ENCODE assay signal across 10 cellular contexts in the genomic region with DNA sequence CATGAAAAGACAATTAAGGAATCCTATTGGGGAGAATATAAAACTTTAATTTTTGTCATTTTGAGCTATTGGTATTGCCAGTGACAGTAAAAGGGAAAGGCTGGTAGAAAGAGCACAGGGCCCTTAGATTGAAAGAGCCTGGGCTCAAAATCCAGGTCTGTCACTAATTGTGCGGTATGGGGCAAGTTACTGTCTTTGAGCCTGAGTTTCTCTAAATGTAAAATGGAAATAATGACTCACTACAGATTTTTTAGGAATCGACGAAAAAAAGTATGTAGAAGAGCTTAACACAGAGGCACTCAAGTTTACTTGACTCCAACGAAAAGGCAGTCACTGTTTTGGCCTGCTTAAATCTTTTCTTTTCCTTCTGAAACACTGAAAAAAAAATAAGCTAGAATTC. TPM values are rescaled to one million over a fixed set of nuclear protein-coding genes. Genes with fewer than 3 reads are reported as not detected.
DNase-seq lines count a peak whose midpoint lies in the region; TF ChIP-seq lines count a peak whose summit lies in the region.
"Had no signal": no experiment of that assay in that cellular context is flagged by ENCODE, and none has a peak within 500 bp of the region (broad histone marks: within the 10 kb centered on the region; RNA-seq: fewer than 3 reads in every experiment).

No MANE protein-coding gene starts in this region.

- H3K27ac ChIP-seq in stomach, result peak overlapping the region in 4 of 5 donors; percentile 22 to 72 (median 64)
- H3K27ac ChIP-seq: HL-60 had no signal

- peaks cover 72% of the 10 kb centered on the region for H3K36me3 Mint-ChIP-seq in T-helper 2 cell treated with Interferon-gamma antibody and Interleukin-4, amounts not matched to agents 5 μg/mL and 100 μg/mL, for 36 hours (ENCODE audit: low read depth)
- H3K36me3 Mint-ChIP-seq in activated T-helper 1 cell treated with anti-CD3 and anti-CD28 coated beads, Interleukin-12 subunit alpha, Interleukin-12 subunit beta, Interleukin-2, Interleukin-4 antibody, amounts not matched to agents 30 ng/mL and 10 ng/mL and 1 ng/mL, durations not matched to agents 14 hours and 24 hours and 36 hours (ENCODE audit: low read depth), result peaks cover 55% of the 10 kb centered on the region
- H3K36me3 Mint-ChIP-seq in immature natural killer cell, result no peaks in the 10 kb centered on the region

- no peak for TF ChIP-seq CTCF in stomach (IDR thresholded peaks at IDR 0.05)

- peaks cover 76 to 98% (median 87%) of the 10 kb centered on the region in 4 donors for H3K4me1 ChIP-seq in stomach

- intact Hi-C loops in activated T-helper 1 cell treated with anti-CD3 and anti-CD28 coated beads, Interleukin-12 subunit alpha, Interleukin-12 subunit beta, Interleukin-2, Interleukin-4 antibody, amounts not matched to agents 30 ng/mL and 10 ng/mL and 1 ng/mL, durations not matched to agents 14 hours and 24 hours and 36 hours (cut with micrococcal nuclease), result loop anchor here (1.0 kb wide), 1 partner anchor 8 kb away; no protein-coding TSS in a partner anchor
- intact Hi-C loops in stomach (cut with DNase I; ENCODE audit: low total_unique reads), result no loop called here

- no peaks in the 10 kb centered on the region for H3K27me3 Mint-ChIP-seq in T-helper 2 cell treated with Interferon-gamma antibody and Interleukin-4, amounts not matched to agents 5 μg/mL and 100 μg/mL, for 36 hours (ENCODE audit: low read depth)
- no peaks in the 10 kb centered on the region for H3K27me3 Mint-ChIP-seq in activated T-helper 1 cell treated with anti-CD3 and anti-CD28 coated beads, Interleukin-12 subunit alpha, Interleukin-12 subunit beta, Interleukin-2, Interleukin-4 antibody, amounts not matched to agents 30 ng/mL and 10 ng/mL and 1 ng/mL, durations not matched to agents 14 hours and 24 hours and 36 hours (ENCODE audit: insufficient read depth)
- H3K27me3 Mint-ChIP-seq in immature natural killer cell (ENCODE audit: low read depth in 3 of 3), result peaks cover 0 to 2% (median 0%) of the 10 kb centered on the region in 3 donors

- peak overlapping the region; percentile 49 for H3K27ac Mint-ChIP-seq in T-helper 2 cell treated with Interferon-gamma antibody and Interleukin-4, amounts not matched to agents 5 μg/mL and 100 μg/mL, for 36 hours
- H3K27ac Mint-ChIP-seq in activated T-helper 1 cell treated with anti-CD3 and anti-CD28 coated beads, Interleukin-12 subunit alpha, Interleukin-12 subunit beta, Interleukin-2, Interleukin-4 antibody, amounts not matched to agents 30 ng/mL and 10 ng/mL and 1 ng/mL, durations not matched to agents 14 hours and 24 hours and 36 hours, result peak overlapping the region; percentile 88
- peak overlapping the region in 4 of 6 donors; percentile 17 to 84 (median 33) for H3K27ac Mint-ChIP-seq in immature natural killer cell

- TF ChIP-seq EP300 in stomach (IDR thresholded peaks at IDR 0.05), result no peak

- H3K36me3 ChIP-seq in stomach, result no peaks in the 10 kb centered on the region

- H3K4me3 ChIP-seq in stomach, result no peak overlapping the region

- H3K4me3 Mint-ChIP-seq in T-helper 2 cell treated with Interferon-gamma antibody and Interleukin-4, amounts not matched to agents 5 μg/mL and 100 μg/mL, for 36 hours, result peak overlapping the region; percentile 57
- H3K4me3 Mint-ChIP-seq in activated T-helper 1 cell treated with anti-CD3 and anti-CD28 coated beads, Interleukin-12 subunit alpha, Interleukin-12 subunit beta, Interleukin-2, Interleukin-4 antibody, amounts not matched to agents 30 ng/mL and 10 ng/mL and 1 ng/mL, durations not matched to agents 14 hours and 24 hours and 36 hours, result peak overlapping the region; percentile 73
- H3K4me3 Mint-ChIP-seq in immature natural killer cell, result peak overlapping the region in 1 of 5 donors; percentile 36

- H3K9me3 ChIP-seq in stomach, result no peaks in the 10 kb centered on the region

- WGBS in stomach, 5 donors, result 37 to 67% (median 58%) methylated on average over 4 of the region's 4 CpGs

- DNase-seq in T-helper 2 cell treated with Interferon-gamma antibody and Interleukin-4, amounts not matched to agents 5 μg/mL and 100 μg/mL, for 36 hours (ENCODE audit: low spot score), result no peak
- DNase-seq in T-helper 2 cell (no peak), immature natural killer cell (no peak), stomach (no peak), cerebellar cortex (ENCODE audit: low spot score) (no peak)
- DNase-seq in activated T-helper 1 cell treated with anti-CD3 and anti-CD28 coated beads, Interleukin-12 subunit alpha, Interleukin-12 subunit beta, Interleukin-2, Interleukin-4 antibody, amounts not matched to agents 30 ng/mL and 10 ng/mL and 1 ng/mL, durations not matched to agents 14 hours and 24 hours and 36 hours (ENCODE audit: low spot score), result no peak
- DNase-seq in stimulated activated CD4-positive, alpha-beta T cell treated with anti-CD3 and anti-CD28 coated beads, Interleukin-12 subunit alpha, Interleukin-12 subunit beta, amount 100 ng/mL, for 4 hours, result no peak
- no peak for DNase-seq in effector CD4-positive, alpha-beta T cell
- DNase-seq: NCI-H446 treated with DMSO at 0.1 percent for 48 hours had no signal

- H3K4me1 Mint-ChIP-seq in T-helper 2 cell treated with Interferon-gamma antibody and Interleukin-4, amounts not matched to agents 5 μg/mL and 100 μg/mL, for 36 hours (ENCODE audit: low read depth), result peaks cover 72% of the 10 kb centered on the region
- peaks cover 83% of the 10 kb centered on the region for H3K4me1 Mint-ChIP-seq in activated T-helper 1 cell treated with anti-CD3 and anti-CD28 coated beads, Interleukin-12 subunit alpha, Interleukin-12 subunit beta, Interleukin-2, Interleukin-4 antibody, amounts not matched to agents 30 ng/mL and 10 ng/mL and 1 ng/mL, durations not matched to agents 14 hours and 24 hours and 36 hours (ENCODE audit: low read depth)
- peaks cover 83 to 98% of the 10 kb centered on the region in 2 donors for H3K4me1 Mint-ChIP-seq in immature natural killer cell

- no peak for TF ChIP-seq POLR2A in stomach (IDR thresholded peaks at IDR 0.05)

- no peaks in the 10 kb centered on the region for H3K9me3 Mint-ChIP-seq in T-helper 2 cell treated with Interferon-gamma antibody and Interleukin-4, amounts not matched to agents 5 μg/mL and 100 μg/mL, for 36 hours
- H3K9me3 Mint-ChIP-seq in activated T-helper 1 cell treated with anti-CD3 and anti-CD28 coated beads, Interleukin-12 subunit alpha, Interleukin-12 subunit beta, Interleukin-2, Interleukin-4 antibody, amounts not matched to agents 30 ng/mL and 10 ng/mL and 1 ng/mL, durations not matched to agents 14 hours and 24 hours and 36 hours, result no peaks in the 10 kb centered on the region
- no peaks in the 10 kb centered on the region for H3K9me3 Mint-ChIP-seq in immature natural killer cell

- no peaks in the 10 kb centered on the region for H3K27me3 ChIP-seq in stomach

RNA-seq across cellular contexts. Expression of a gene that starts 7.0 kb away (rescaled TPM):
- 381 and 391 TPM in 2 replicates for total RNA-seq in activated T-helper 1 cell treated with anti-CD3 and anti-CD28 coated beads, Interleukin-12 subunit alpha, Interleukin-12 subunit beta, Interleukin-2, Interleukin-4 antibody, amounts not matched to agents 30 ng/mL and 10 ng/mL and 1 ng/mL, durations not matched to agents 14 hours and 24 hours and 36 hours
- polyA plus RNA-seq in immature natural killer cell (100 to 1,000 TPM in 2 of 3 donors, 10 to 100 TPM in 1; 88.7 to 155 (median 115) TPM), stomach (100 to 1,000 TPM; 214 to 283 (median 222) TPM)
- total RNA-seq in stomach, result 100 to 1,000 TPM in 2 of 5 donors, 10 to 100 TPM in 3; 69.4 to 251 (median 98.2) TPM

RNA-seq across cellular contexts. Expression of a gene that starts 27.1 kb away (rescaled TPM):
- 61.3 and 62.2 TPM in 2 replicates for total RNA-seq in activated T-helper 1 cell treated with anti-CD3 and anti-CD28 coated beads, Interleukin-12 subunit alpha, Interleukin-12 subunit beta, Interleukin-2, Interleukin-4 antibody, amounts not matched to agents 30 ng/mL and 10 ng/mL and 1 ng/mL, durations not matched to agents 14 hours and 24 hours and 36 hours
- polyA plus RNA-seq in immature natural killer cell, result 10 to 100 TPM in 2 of 3 donors, 1 to 10 TPM in 1; 8.8 to 69.7 (median 35.7) TPM
- 10 to 100 TPM; 19.1 to 54.5 (median 49.6) TPM for total RNA-seq in stomach
- polyA plus RNA-seq in stomach, result 10 to 100 TPM in 2 of 3 donors, 1 to 10 TPM in 1; 10.0 to 85.5 (median 14.0) TPM

Comparison
In these comparisons a context has a peak if more than half of its experiments do, and no peak if none do; other contexts are left out.
1. H3K27ac Mint-ChIP-seq: peak in every context shown above with its lines; median percentile 88 in activated T-helper 1 cell treated with anti-CD3 and anti-CD28 coated beads, Interleukin-12 subunit alpha, Interleukin-12 subunit beta, Interleukin-2, Interleukin-4 antibody, amounts not matched to agents 30 ng/mL and 10 ng/mL and 1 ng/mL, durations not matched to agents 14 hours and 24 hours and 36 hours; 49 in T-helper 2 cell treated with Interferon-gamma antibody and Interleukin-4, amounts not matched to agents 5 μg/mL and 100 μg/mL, for 36 hours; 33 in immature natural killer cell.